ENCODE assay signal across 1 cellular context in genomic region chr6:14217728-14218637, GRCh38.
TF ChIP-seq lines count a peak whose summit lies in the region.

No MANE protein-coding gene starts in this region.

TF ChIP-seq in GM23338, 12 proteins besides CTCF, POLR2A, EP300 and RAD21 (continued from another document):
- no peak for TF ChIP-seq ETS1 (IDR thresholded peaks at IDR 0.05)
- TF ChIP-seq REST (IDR thresholded peaks at IDR 0.05; ENCODE audit: unreplicated experiment), result no peak
- no peak for TF ChIP-seq NANOG (IDR thresholded peaks at IDR 0.05; ENCODE audit: borderline replicate concordance)
- no peak for TF ChIP-seq ZNF114 (CRISPR knock-in tag; IDR thresholded peaks at IDR 0.05)
